ENCODE assay signal across 10 cellular contexts in the genomic region with DNA sequence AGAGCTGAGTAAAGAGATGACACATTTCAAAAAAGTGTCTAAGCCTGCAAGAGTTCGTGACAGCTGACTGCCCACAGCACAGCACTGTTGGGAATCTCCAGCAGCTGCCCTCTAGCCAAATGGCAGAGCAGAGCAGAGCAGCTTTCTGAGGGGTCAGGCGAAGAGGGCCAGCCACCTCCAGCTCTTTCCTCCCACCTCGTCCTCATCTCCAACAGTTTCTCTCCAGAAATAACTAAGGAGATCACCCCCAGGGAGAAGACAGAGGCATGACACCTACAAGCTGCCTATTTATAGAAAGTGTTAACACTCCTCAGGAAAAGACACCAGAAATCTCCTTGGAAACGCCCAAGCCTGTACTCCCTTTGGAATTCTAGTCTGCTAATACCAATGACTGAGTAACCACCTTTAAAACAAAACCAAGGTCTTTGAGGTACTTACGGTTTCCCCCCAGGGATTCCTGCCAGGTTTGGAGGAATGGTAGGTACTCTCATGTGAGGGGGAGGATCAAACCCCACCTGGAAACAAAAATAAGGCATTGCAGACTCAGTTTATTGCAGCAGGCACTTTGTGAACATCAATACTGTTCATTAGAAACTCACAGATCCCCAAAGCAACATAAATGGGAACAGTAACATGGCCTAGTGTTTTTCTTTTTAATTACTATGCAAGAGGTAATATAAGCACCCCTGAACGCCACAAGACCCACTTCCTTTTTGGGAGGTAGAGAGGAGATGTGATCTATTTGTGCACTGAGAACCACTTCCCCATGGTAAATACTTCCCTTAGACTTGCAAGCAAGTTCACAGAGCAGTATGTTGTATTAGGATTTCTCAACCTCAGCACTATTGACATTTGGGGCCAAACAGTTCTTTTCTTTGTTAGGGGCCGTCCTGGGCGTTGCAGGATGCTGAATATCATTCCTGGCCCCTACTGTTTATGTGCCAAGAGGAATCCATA.
A peak's percentile ranks its signal among the peaks of the same experiment; 100 is the strongest.
DNase-seq lines count a peak whose midpoint lies in the region; ATAC-seq and TF ChIP-seq lines count a peak whose summit lies in the region.
"Had no signal": no experiment of that assay in that cellular context is flagged by ENCODE, and none has a peak within 500 bp of the region (broad histone marks: within the 10 kb centered on the region; RNA-seq: fewer than 3 reads in every experiment).

No MANE protein-coding gene starts in this region.

- peaks cover 10% of the 10 kb centered on the region for H3K4me1 ChIP-seq in cardiac muscle cell (ENCODE audit: low read depth)
- H3K4me1 ChIP-seq in heart right ventricle: peaks cover 3 to 27% (median 12%) of the 10 kb centered on the region in 9 donors

- intact Hi-C loops in heart right ventricle (cut with DNase I): loop anchor here in 3 of 10 donors (5.0 to 10.0 kb wide), 3 partner anchors 75 to 235 kb away; a partner anchor contains a TSS

- peaks cover 59% of the 10 kb centered on the region for H3K27me3 ChIP-seq in cardiac muscle cell
- no peaks in the 10 kb centered on the region for H3K27me3 ChIP-seq in heart right ventricle
- no peaks in the 10 kb centered on the region for H3K27me3 ChIP-seq in kidney epithelial cell (ENCODE audit: control insufficient read depth, insufficient read depth, low read length)

- H3K4me3 ChIP-seq in cardiac muscle cell (no peak overlapping the region), heart right ventricle (no peak overlapping the region), kidney epithelial cell (ENCODE audit: low read depth, low read length) (no peak overlapping the region)

- POLR2A ChIA-PET in GM10248 (lab: Yijun Ruan, JAX): no interaction called here

- peak; percentile 35 to 36 for DNase-seq in cardiac muscle cell (ENCODE audit: low read depth in 1 of 2, low spot score in 1 of 2)
- no peak for DNase-seq in heart right ventricle
- DNase-seq in SK-MEL-5 (ENCODE audit: low read depth, low spot score): peak; percentile 49
- peak; percentile 57 for DNase-seq in kidney epithelial cell (ENCODE audit: low read depth)
- no peak for DNase-seq in NCI-H2196 treated with DMSO at 0.1 percent for 48 hours (lab: John Stamatoyannopoulos, UW; ENCODE audit: unreplicated experiment)
- no peak for DNase-seq in DMS53 (lab: John Stamatoyannopoulos, UW)
- DNase-seq in GM10248 (ENCODE audit: extremely low spot score): no peak
- DNase-seq: NCI-H2107, posterior cingulate gyrus had no signal

- 54 to 55% methylated on average over 8 of the region's 8 CpGs for WGBS in heart right ventricle, 2 donors

- ATAC-seq in heart right ventricle (no peak), HG03460 (IDR thresholded peaks at IDR 0.05; ENCODE audit: unreplicated experiment) (no peak)

- H3K36me3 ChIP-seq in cardiac muscle cell (no peaks in the 10 kb centered on the region), heart right ventricle (peaks cover 0 to 90% (median 6%) of the 10 kb centered on the region in 9 donors), kidney epithelial cell (ENCODE audit: control insufficient read depth, insufficient read depth, low read length) (peaks cover 13% of the 10 kb centered on the region)

- CTCF ChIA-PET in GM10248 (lab: Yijun Ruan, JAX): no interaction called here

- in situ Hi-C loops in SK-MEL-5 (cut with HindIII; ENCODE audit: low pct_unique_long_range_greater_than_20kb, low sequenced_read_pairs): no loop called here

- no peaks in the 10 kb centered on the region for H3K9me3 ChIP-seq in cardiac muscle cell (ENCODE audit: low read depth)
- no peaks in the 10 kb centered on the region for H3K9me3 ChIP-seq in heart right ventricle

- TF ChIP-seq CTCF in cardiac muscle cell (IDR thresholded peaks at IDR 0.05; ENCODE audit: low read depth, low read length): no peak
- TF ChIP-seq CTCF in heart right ventricle (IDR thresholded peaks at IDR 0.05): no peak
- TF ChIP-seq CTCF in kidney epithelial cell (IDR thresholded peaks at IDR 0.05; ENCODE audit: insufficient read depth, low read length, poor library complexity, severe bottlenecking): no peak
- no peak for TF ChIP-seq CTCF in GM10248 (IDR thresholded peaks at IDR 0.05; ENCODE audit: control extremely low read depth, extremely low read depth, low read depth, missing control alignments)

- H3K27ac ChIP-seq in cardiac muscle cell (no peak overlapping the region), heart right ventricle (peak overlapping the region in 1 of 10 donors; percentile 5)

Comparison
In these comparisons a context has a peak if more than half of its experiments do, and no peak if none do; other contexts are left out.
1. DNase-seq: peak in cardiac muscle cell (2 of 2), SK-MEL-5 (single experiment) and kidney epithelial cell (single experiment); none in heart right ventricle (0 of 2), NCI-H2196 treated with DMSO at 0.1 percent for 48 hours (single experiment), DMS53 (single experiment) and GM10248 (single experiment).